1 cellular context compared by ENCODE assay signal in genomic region chr10:21171936-21172773, GRCh38.
TF ChIP-seq lines count a peak whose summit lies in the region.

No MANE protein-coding gene starts in this region.

TF ChIP-seq in K562, 482 proteins besides CTCF, POLR2A, EP300 and RAD21 (continued from another document):
- peak; percentile 52 to 82; a peak in 3 of 4 replicates for TF ChIP-seq FOXA3 (CRISPR knock-in tag; conservative IDR thresholded peaks at IDR 0.05 in 1 of 2, IDR thresholded peaks at IDR 0.05 in 1 of 2)
- no peak for TF ChIP-seq ZNF609 (CRISPR knock-in tag; IDR thresholded peaks at IDR 0.05; ENCODE audit: borderline replicate concordance)
- no peak for TF ChIP-seq SIN3A (IDR thresholded peaks at IDR 0.05; ENCODE audit: borderline replicate concordance in 2 of 2, control insufficient read depth in 1 of 2, low read depth in 2 of 2, low read length in 2 of 2)
- no peak for TF ChIP-seq SNAPC5 (CRISPR knock-in tag; IDR thresholded peaks at IDR 0.05)
- TF ChIP-seq TEAD1 (CRISPR knock-in tag; IDR thresholded peaks at IDR 0.05) = no peak
- TF ChIP-seq, protein P1, sequence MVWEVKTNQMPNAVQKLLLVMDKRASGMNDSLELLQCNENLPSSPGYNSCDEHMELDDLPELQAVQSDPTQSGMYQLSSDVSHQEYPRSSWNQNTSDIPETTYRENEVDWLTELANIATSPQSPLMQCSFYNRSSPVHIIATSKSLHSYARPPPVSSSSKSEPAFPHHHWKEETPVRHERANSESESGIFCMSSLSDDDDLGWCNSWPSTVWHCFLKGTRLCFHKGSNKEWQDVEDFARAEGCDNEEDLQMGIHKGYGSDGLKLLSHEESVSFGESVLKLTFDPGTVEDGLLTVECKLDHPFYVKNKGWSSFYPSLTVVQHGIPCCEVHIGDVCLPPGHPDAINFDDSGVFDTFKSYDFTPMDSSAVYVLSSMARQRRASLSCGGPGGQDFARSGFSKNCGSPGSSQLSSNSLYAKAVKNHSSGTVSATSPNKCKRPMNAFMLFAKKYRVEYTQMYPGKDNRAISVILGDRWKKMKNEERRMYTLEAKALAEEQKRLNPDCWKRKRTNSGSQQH (CRISPR knock-in tag; IDR thresholded peaks at IDR 0.05) = no peak
- TF ChIP-seq CREB1 (IDR thresholded peaks at IDR 0.05) = no peak
- no peak for TF ChIP-seq CREB1 (CRISPR knock-in tag; IDR thresholded peaks at IDR 0.05)
